17 cellular contexts compared by ENCODE assay signal in the genomic region with DNA sequence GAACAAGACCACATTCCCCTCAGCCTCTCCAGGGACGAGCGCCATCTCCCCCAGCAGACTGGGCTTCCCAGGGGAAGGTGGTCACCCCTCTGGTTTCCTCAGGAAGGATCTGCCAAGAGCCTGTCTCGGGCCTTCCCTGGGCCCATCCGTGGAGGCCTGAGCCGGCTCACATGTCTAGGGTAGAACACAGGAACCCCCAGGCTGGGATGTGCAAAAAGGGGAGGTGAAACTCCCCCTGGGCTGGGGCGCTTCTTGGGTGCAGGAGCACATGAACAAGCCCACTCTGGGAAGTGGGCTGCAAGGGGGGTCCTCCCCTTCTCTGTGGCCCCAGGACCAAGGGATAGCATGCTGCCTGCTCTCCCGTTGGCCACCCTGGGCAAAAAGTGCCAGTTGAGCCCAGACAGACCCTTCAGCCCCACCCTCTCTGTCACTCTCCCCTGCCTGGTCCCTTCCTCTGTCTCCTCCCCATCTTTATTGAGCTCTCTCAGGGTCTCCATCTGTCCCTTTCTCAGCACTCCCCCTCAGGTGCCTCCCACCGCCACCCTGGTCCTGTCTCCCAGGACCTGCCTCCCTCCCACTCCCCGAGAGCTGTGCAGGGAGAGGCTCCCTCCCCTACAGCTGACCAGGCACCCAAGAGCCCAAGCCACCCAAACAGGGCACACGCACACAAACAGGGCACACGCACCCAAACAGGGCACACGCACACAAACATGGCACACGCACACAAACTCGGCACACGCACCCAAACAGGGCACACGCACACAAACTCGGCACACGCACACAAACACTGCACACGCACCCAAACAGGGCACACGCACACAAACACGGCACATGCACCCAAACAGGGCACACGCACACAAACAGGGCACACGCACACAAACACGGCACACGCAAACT. TPM values are rescaled to one million over a fixed set of nuclear protein-coding genes. Genes with fewer than 3 reads are reported as not detected.
DNase-seq lines count a peak whose midpoint lies in the region; ATAC-seq and TF ChIP-seq lines count a peak whose summit lies in the region.
"Had no signal": no experiment of that assay in that cellular context is flagged by ENCODE, and none has a peak within 500 bp of the region (broad histone marks: within the 10 kb centered on the region; RNA-seq: fewer than 3 reads in every experiment).

No MANE protein-coding gene starts in this region.

- H3K27me3 Mint-ChIP-seq in MCF 10A (ENCODE audit: insufficient read depth, unreplicated experiment): no peaks in the 10 kb centered on the region
- H3K27me3 Mint-ChIP-seq: T-helper 17 cell had no signal

- H2AFZ ChIP-seq in PC-9: no peak overlapping the region

- no peaks in the 10 kb centered on the region for H3K9me3 ChIP-seq in breast epithelium
- H3K9me3 ChIP-seq in PC-9 (ENCODE audit: insufficient read depth, low read depth): no peaks in the 10 kb centered on the region
- H3K9me3 ChIP-seq in iPS-18a (ENCODE audit: control insufficient read depth, low read depth, low read length): no peaks in the 10 kb centered on the region
- no peaks in the 10 kb centered on the region for H3K9me3 ChIP-seq in suprapubic skin
- H3K9me3 ChIP-seq: mucosa of descending colon, ovary had no signal

- no peak overlapping the region for H3K4me3 Mint-ChIP-seq in MCF 10A (ENCODE audit: unreplicated experiment)
- H3K4me3 Mint-ChIP-seq: activated naive CD4-positive, alpha-beta T cell treated with anti-CD3 and anti-CD28 coated beads, Interleukin-2, amount 10 ng/mL, durations not matched to agents 7 days and 5 days; CD8-positive, alpha-beta T cell; HFFc6 had no signal

- no peak overlapping the region for H3K27ac Mint-ChIP-seq in MCF 10A (ENCODE audit: low read depth, unreplicated experiment)
- H3K27ac Mint-ChIP-seq: activated naive CD4-positive, alpha-beta T cell treated with anti-CD3 and anti-CD28 coated beads, Interleukin-2, amount 10 ng/mL, durations not matched to agents 7 days and 5 days; CD8-positive, alpha-beta T cell; HFFc6; T-helper 17 cell had no signal

- no peak for TF ChIP-seq CTCF in breast epithelium (IDR thresholded peaks at IDR 0.05)
- no peak for TF ChIP-seq CTCF in MCF 10A (IDR thresholded peaks at IDR 0.05; ENCODE audit: unreplicated experiment)
- TF ChIP-seq CTCF in PC-9 (conservative IDR thresholded peaks at IDR 0.05): no peak
- no peak for TF ChIP-seq CTCF in suprapubic skin (IDR thresholded peaks at IDR 0.05)
- TF ChIP-seq CTCF in foreskin fibroblast (IDR thresholded peaks at IDR 0.05; ENCODE audit: low read depth, low read length): no peak

- WGBS in suprapubic skin: 77% methylated on average over 24 of the region's 25 CpGs

- peaks cover 5% of the 10 kb centered on the region for H3K36me3 Mint-ChIP-seq in MCF 10A (ENCODE audit: insufficient read depth, unreplicated experiment)
- H3K36me3 Mint-ChIP-seq: activated naive CD4-positive, alpha-beta T cell treated with anti-CD3 and anti-CD28 coated beads, Interleukin-2, amount 10 ng/mL, durations not matched to agents 7 days and 5 days; CD8-positive, alpha-beta T cell had no signal

- POLR2A ChIA-PET in MCF 10A (lab: Yijun Ruan, JAX) (no interaction called here), PC-9 (lab: Charles Lee; ENCODE audit: unreplicated experiment) (no interaction called here)

- H3K4me2 ChIP-seq in PC-9: no peak overlapping the region

- no peaks in the 10 kb centered on the region for H3K9me2 ChIP-seq in PC-9 (ENCODE audit: insufficient read depth)

- H3K9me3 Mint-ChIP-seq in MCF 10A (ENCODE audit: unreplicated experiment): no peaks in the 10 kb centered on the region
- H3K9me3 Mint-ChIP-seq: activated naive CD4-positive, alpha-beta T cell treated with anti-CD3 and anti-CD28 coated beads, Interleukin-2, amount 10 ng/mL, durations not matched to agents 7 days and 5 days; CD8-positive, alpha-beta T cell; HFFc6 had no signal

- CTCF ChIA-PET in MCF 10A (lab: Yijun Ruan, JAX): interaction anchor here (0.5 to 8.3 kb wide), 4 partner anchors 15 to 390 kb away, joined by 3 to 278 read pairs (median 16); no protein-coding TSS in a partner anchor
- CTCF ChIA-PET in PC-9 (lab: Charles Lee): no interaction called here

- DNase-seq in breast epithelium (ENCODE audit: low spot score in 2 of 2) (no peak), MCF 10A (ENCODE audit: unreplicated experiment) (no peak), PC-9 (no peak), suprapubic skin (ENCODE audit: low spot score in 2 of 2) (peak in 1 of 2 donors; percentile 58), foreskin fibroblast (no peak)
- DNase-seq: HFFc6, NCI-H1694 treated with DMSO at 0.1 percent for 48 hours, ovary had no signal

- no TSS peak for BruUV-seq in MCF 10A (replicated peaks; lab: Mats Ljungman, UMichigan)
- BruUV-seq in PC-9 (replicated peaks; lab: Mats Ljungman, UMichigan): TSS peak; percentile 25

- H3K27ac ChIP-seq in breast epithelium: peak overlapping the region in 1 of 2 donors; percentile 66
- H3K27ac ChIP-seq in PC-9: no peak overlapping the region
- no peak overlapping the region for H3K27ac ChIP-seq in iPS-18a (ENCODE audit: low read length)
- no peak overlapping the region for H3K27ac ChIP-seq in suprapubic skin
- H3K27ac ChIP-seq: cardiac muscle cell, ovary had no signal

- H3K4me1 ChIP-seq in breast epithelium: no peaks in the 10 kb centered on the region
- no peaks in the 10 kb centered on the region for H3K4me1 ChIP-seq in PC-9 (replicated peaks; ENCODE audit: insufficient read depth)
- no peaks in the 10 kb centered on the region for H3K4me1 ChIP-seq in iPS-18a (ENCODE audit: control insufficient read depth, low read depth, low read length)
- peaks cover 18% of the 10 kb centered on the region for H3K4me1 ChIP-seq in suprapubic skin

- TF ChIP-seq POLR2A in breast epithelium (IDR thresholded peaks at IDR 0.05) (no peak), suprapubic skin (IDR thresholded peaks at IDR 0.05) (no peak)

- H3K4me3 ChIP-seq in breast epithelium: peak overlapping the region; percentile 26 to 52 (median 39)
- no peak overlapping the region for H3K4me3 ChIP-seq in PC-9
- H3K4me3 ChIP-seq in iPS-18a (ENCODE audit: low read length): peak overlapping the region; percentile 10
- peak overlapping the region; percentile 46 for H3K4me3 ChIP-seq in suprapubic skin
- H3K4me3 ChIP-seq in foreskin fibroblast (ENCODE audit: low read depth in 1 of 2, low read length in 2 of 2): no peak overlapping the region
- H3K4me3 ChIP-seq: cardiac muscle cell, mucosa of descending colon, ovary had no signal

- no peaks in the 10 kb centered on the region for H3K79me2 ChIP-seq in PC-9 (ENCODE audit: low read depth)

- ATAC-seq in GM19035 (IDR thresholded peaks at IDR 0.05; ENCODE audit: unreplicated experiment): no peak
- no peak for ATAC-seq in HG02938 (IDR thresholded peaks at IDR 0.05; ENCODE audit: unreplicated experiment)

- no peak for TF ChIP-seq EP300 in suprapubic skin (IDR thresholded peaks at IDR 0.05)

- H3K36me3 ChIP-seq in breast epithelium (no peaks in the 10 kb centered on the region), PC-9 (ENCODE audit: low read depth) (no peaks in the 10 kb centered on the region), iPS-18a (ENCODE audit: control insufficient read depth, low read depth, low read length) (no peaks in the 10 kb centered on the region), suprapubic skin (no peaks in the 10 kb centered on the region)
- H3K36me3 ChIP-seq: cardiac muscle cell, ovary had no signal

- H3K27me3 ChIP-seq in breast epithelium (no peaks in the 10 kb centered on the region), PC-9 (ENCODE audit: insufficient read depth, low read depth) (no peaks in the 10 kb centered on the region), iPS-18a (ENCODE audit: control insufficient read depth, insufficient read depth, low read length) (no peaks in the 10 kb centered on the region), suprapubic skin (no peaks in the 10 kb centered on the region)
- H3K27me3 ChIP-seq: cardiac muscle cell, ovary had no signal

- intact Hi-C loops in breast epithelium (cut with DNase I; ENCODE audit: low total_unique reads) (no loop called here), MCF 10A (cut with micrococcal nuclease) (loop anchor here (10.0 kb wide), 1 partner anchor 209 kb away; the partner anchor contains the start of gene TWF2), PC-9 (cut with micrococcal nuclease; ENCODE audit: unreplicated experiment) (no loop called here)

- H4K20me1 ChIP-seq in PC-9 (ENCODE audit: insufficient read depth): no peaks in the 10 kb centered on the region

- no peaks in the 10 kb centered on the region for H3K4me1 Mint-ChIP-seq in MCF 10A (ENCODE audit: insufficient read depth, unreplicated experiment)

- H3F3A ChIP-seq in PC-9 (ENCODE audit: insufficient read depth, low read depth): no peaks in the 10 kb centered on the region; the same call in 1 of the 2 replicates

- no peak overlapping the region for H3K9ac ChIP-seq in iPS-18a (ENCODE audit: low read length)

RNA-seq across cellular contexts. Expression of gene SEMA3G, which starts 0.9 kb away (rescaled TPM):
- total RNA-seq in breast epithelium (100 to 1,000 TPM in 1 of 3 donors, 10 to 100 TPM in 2; 12.3 to 255 (median 70.1) TPM), MCF 10A (2022) (0.12 TPM in 1 of 2 replicates, not detected in the other), PC-9 (2021) (1.3 and 1.4 TPM in 2 replicates), suprapubic skin (10 to 100 TPM; 14.4 to 44.0 (median 26.5) TPM)
- total RNA-seq: fibroblast of villous mesenchyme, HFFc6 had no signal

RNA-seq across cellular contexts. Expression of gene TNNC1, which starts 9.8 kb away (rescaled TPM):
- 1 to 10 TPM in 2 of 3 donors, not detected in 1; 3.7 to 4.2 TPM for total RNA-seq in breast epithelium
- 0.61 TPM in 2 replicates for total RNA-seq in MCF 10A (2022)
- total RNA-seq in PC-9 (2021): 8.3 and 8.4 TPM in 2 replicates
- 10 to 100 TPM in 1 of 4 donors, 1 to 10 TPM in 3; 1.4 to 15.9 (median 8.4) TPM for total RNA-seq in suprapubic skin

RNA-seq across cellular contexts. Expression of gene NISCH, which starts 11.4 kb away (rescaled TPM):
- 100 to 1,000 TPM in 2 of 3 donors, 10 to 100 TPM in 1; 67.7 to 119 (median 108) TPM for total RNA-seq in breast epithelium
- total RNA-seq in MCF 10A (2022): 60.5 and 69.7 TPM in 2 replicates
- 66.1 and 68.0 TPM in 2 replicates for total RNA-seq in PC-9 (2021)
- 100 to 1,000 TPM in 2 of 4 donors, 10 to 100 TPM in 2; 68.7 to 298 (median 94.6) TPM for total RNA-seq in suprapubic skin

RNA-seq across cellular contexts. Expression of gene PHF7, which starts 33.6 kb away (rescaled TPM):
- total RNA-seq in breast epithelium (10 to 100 TPM; 11.8 to 18.1 (median 12.4) TPM), MCF 10A (2022) (5.7 and 7.4 TPM in 2 replicates), PC-9 (2021) (14.0 and 14.5 TPM in 2 replicates), suprapubic skin (10 to 100 TPM in 3 of 4 donors, 1 to 10 TPM in 1; 8.9 to 17.5 (median 11.4) TPM)

RNA-seq across cellular contexts. Expression of gene BAP1, which starts 34.2 kb away (rescaled TPM):
- total RNA-seq in breast epithelium (10 to 100 TPM; 51.8 to 78.1 (median 65.5) TPM), MCF 10A (2022) (61.5 and 77.5 TPM in 2 replicates), PC-9 (2021) (81.4 and 81.7 TPM in 2 replicates), suprapubic skin (100 to 1,000 TPM in 3 of 4 donors, 10 to 100 TPM in 1; 99.0 to 137 (median 120) TPM)

Comparison
In these comparisons a context has a peak if more than half of its experiments do, and no peak if none do; other contexts are left out.
1. H3K4me3 ChIP-seq: peak in breast epithelium (3 of 3), iPS-18a (single experiment) and suprapubic skin (single experiment); none in PC-9 (single experiment) and foreskin fibroblast (0 of 2).